ENCODE assay signal across 8 cellular contexts in the genomic region with DNA sequence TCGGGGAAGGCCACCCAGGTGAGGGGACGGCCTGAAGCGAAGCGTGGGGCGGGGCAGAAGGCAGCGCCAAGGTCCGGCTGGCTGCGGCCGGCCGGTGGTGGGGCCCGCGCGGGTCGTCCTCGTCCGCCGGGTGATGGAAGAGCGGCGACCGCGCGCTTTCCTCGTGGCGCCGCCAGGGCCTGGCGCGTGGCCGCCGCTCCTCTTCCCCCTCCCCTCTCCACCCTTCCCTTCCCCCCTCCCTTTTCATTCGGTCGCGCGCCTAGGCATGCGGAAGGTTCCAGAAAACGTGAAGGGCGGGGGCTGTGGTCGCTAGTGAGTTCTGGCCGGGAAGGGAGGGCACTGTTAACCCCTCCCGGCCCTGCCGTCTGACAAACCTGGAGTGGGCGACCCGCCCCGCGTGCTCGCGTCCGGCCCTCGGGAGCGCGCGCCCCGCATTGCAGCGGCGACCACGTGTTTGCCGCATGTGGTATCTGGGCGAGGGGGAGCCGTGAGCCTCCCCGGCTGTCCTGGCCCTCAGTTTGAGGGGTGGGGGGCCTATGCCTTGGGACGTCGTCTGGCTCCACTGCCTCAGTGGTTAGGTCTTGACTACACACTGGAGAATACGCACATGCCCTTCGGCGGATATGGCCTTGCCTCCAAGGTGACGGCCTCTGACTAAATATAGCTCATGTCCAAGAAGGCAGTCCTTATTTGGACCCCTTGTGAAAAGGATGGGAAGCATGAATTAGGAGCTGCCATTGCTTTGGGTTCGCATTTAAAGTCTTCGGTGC. TPM values are rescaled to one million over a fixed set of nuclear protein-coding genes. Genes with fewer than 3 reads are reported as not detected.
A peak's percentile ranks its signal among the peaks of the same experiment; 100 is the strongest.
DNase-seq lines count a peak whose midpoint lies in the region; ATAC-seq, FAIRE-seq and TF ChIP-seq lines count a peak whose summit lies in the region.

No MANE protein-coding gene starts in this region.

- H3K4me1 Mint-ChIP-seq in T-helper 17 cell = peaks cover 43% of the 10 kb centered on the region
- peaks cover 34% of the 10 kb centered on the region for H3K4me1 Mint-ChIP-seq in astrocyte (ENCODE audit: low read depth, unreplicated experiment)

- H3K27me3 ChIP-seq in astrocyte (ENCODE audit: insufficient read depth, low read length) (no peaks in the 10 kb centered on the region), sigmoid colon (no peaks in the 10 kb centered on the region)

- peak overlapping the region; percentile 97 for H3K4me2 ChIP-seq in astrocyte (ENCODE audit: low read length)

- DNase-seq in Caki2 (ENCODE audit: low read depth) (peak; percentile 74), HUDEP-2 (lab: John Stamatoyannopoulos, UW; ENCODE audit: unreplicated experiment in 76 of 76) (peak in 63 of 76 experiments; percentile 8 to 69 (median 48)), T-helper 17 cell (peak; percentile 50 to 60 (median 59)), astrocyte (ENCODE audit: low read depth) (peak; percentile 43), hypothalamus (lab: John Stamatoyannopoulos, UW) (peak in 47 of 51 donors; percentile 13 to 88 (median 61)), sigmoid colon (peak; percentile 88), KG1 (lab: John Stamatoyannopoulos, UW) (no peak)

- intact Hi-C loops in sigmoid colon (cut with DNase I) = loop anchor here (1.0 to 2.0 kb wide), 3 partner anchors 21 to 185 kb away; partner anchors contain the start of genes ELMOD3, GGCX and RETSAT

- in situ Hi-C loops in Caki2 (cut with HindIII; ENCODE audit: low pct_unique_long_range_greater_than_20kb, low sequenced_read_pairs) = no loop called here

- H3K4me1 ChIP-seq in astrocyte (ENCODE audit: insufficient read depth, low read length) (peaks cover 32% of the 10 kb centered on the region), sigmoid colon (peaks cover 0 to 58% (median 57%) of the 10 kb centered on the region in 4 donors)

- TF ChIP-seq CTCF in astrocyte (IDR thresholded peaks at IDR 0.05; ENCODE audit: insufficient read depth, low read depth, low read length) (no peak), sigmoid colon (IDR thresholded peaks at IDR 0.05) (no peak)

- H3K36me3 ChIP-seq in astrocyte (ENCODE audit: insufficient read depth, low read length) (peaks cover 37% of the 10 kb centered on the region), sigmoid colon (peaks cover 30 to 41% (median 34%) of the 10 kb centered on the region in 4 donors)

- ATAC-seq in GM21360 (IDR thresholded peaks at IDR 0.05; ENCODE audit: unreplicated experiment) (peak; percentile 26), T-helper 17 cell (peak; percentile 70)

- no peaks in the 10 kb centered on the region for H3K27me3 Mint-ChIP-seq in T-helper 17 cell
- H3K27me3 Mint-ChIP-seq in astrocyte (ENCODE audit: low read depth, unreplicated experiment) = no peaks in the 10 kb centered on the region

- H3K9me3 ChIP-seq in T-helper 17 cell (ENCODE audit: control insufficient read depth, low read length, poor library complexity, severe bottlenecking) (no peaks in the 10 kb centered on the region), astrocyte (ENCODE audit: insufficient read depth, low read depth, low read length) (no peaks in the 10 kb centered on the region), sigmoid colon (no peaks in the 10 kb centered on the region)

- H3K27ac ChIP-seq in astrocyte (ENCODE audit: low read depth, low read length) (peak overlapping the region; percentile 99), sigmoid colon (peak overlapping the region; percentile 99 to 100 (median 99))

- peak overlapping the region; percentile 99 for H3K9ac ChIP-seq in astrocyte (ENCODE audit: low read length)

- TF ChIP-seq EP300 in sigmoid colon (IDR thresholded peaks at IDR 0.05) = peak in 1 of 4 donors; percentile 20

- H3K79me2 ChIP-seq in astrocyte (ENCODE audit: insufficient read depth, low read length) = peaks cover 62% of the 10 kb centered on the region

- H3K36me3 Mint-ChIP-seq in T-helper 17 cell (ENCODE audit: low read depth) (peaks cover 3% of the 10 kb centered on the region), astrocyte (ENCODE audit: low read depth, unreplicated experiment) (peaks cover 22% of the 10 kb centered on the region)

- peak in 1 of 2 donors; percentile 24 for TF ChIP-seq POLR2A in sigmoid colon (IDR thresholded peaks at IDR 0.05)

- no peaks in the 10 kb centered on the region for H3K9me3 Mint-ChIP-seq in astrocyte (ENCODE audit: unreplicated experiment)

- H3K4me3 Mint-ChIP-seq in T-helper 17 cell (peak overlapping the region; percentile 94), astrocyte (ENCODE audit: unreplicated experiment) (peak overlapping the region; percentile 91)

- H2AFZ ChIP-seq in astrocyte (ENCODE audit: low read depth, low read length) = no peak overlapping the region

- FAIRE-seq in astrocyte (lab: Jason Lieb, UNC) = no peak

- H3K4me3 ChIP-seq in astrocyte (ENCODE audit: insufficient read depth, low read depth, low read length) (peak overlapping the region; percentile 99), sigmoid colon (peak overlapping the region; percentile 91 to 96 (median 96))

- H3K27ac Mint-ChIP-seq in T-helper 17 cell (peak overlapping the region; percentile 94), astrocyte (ENCODE audit: unreplicated experiment) (peak overlapping the region; percentile 80)

- 0 to 1% methylated on average over 67 of the region's 67 CpGs for WGBS in sigmoid colon, 2 donors

- peaks cover 55% of the 10 kb centered on the region for H4K20me1 ChIP-seq in astrocyte (ENCODE audit: insufficient read depth, low read length)

RNA-seq across cellular contexts. Expression of gene MAT2A, which starts 0.6 kb away (rescaled TPM):
- 56.5 and 59.5 TPM in 2 replicates for total RNA-seq in Caki2 (2014; rRNA removed; shearing (Covaris generic); ENCODE audit: low replicate concordance)
- total RNA-seq in T-helper 17 cell (100 to 1,000 TPM in 1 of 2 donors, 10 to 100 TPM in 1; 98.6 to 110 TPM), astrocyte (175 and 180 TPM in 2 replicates), sigmoid colon (100 to 1,000 TPM; 139 to 249 (median 151) TPM)
- polyA plus RNA-seq in sigmoid colon = 10 to 100 TPM; 52.3 to 93.1 (median 61.0) TPM

RNA-seq across cellular contexts. Expression of gene GGCX, which starts 21.7 kb away (rescaled TPM):
- 61.5 and 69.2 TPM in 2 replicates for total RNA-seq in Caki2 (2014; rRNA removed; shearing (Covaris generic); ENCODE audit: low replicate concordance)
- total RNA-seq in T-helper 17 cell (10 to 100 TPM; 15.6 to 17.8 TPM), astrocyte (79.0 and 94.6 TPM in 2 replicates), sigmoid colon (10 to 100 TPM; 14.9 to 25.3 (median 24.7) TPM)
- 10 to 100 TPM in 2 of 3 donors, 1 to 10 TPM in 1; 3.6 to 22.8 (median 11.1) TPM for polyA plus RNA-seq in sigmoid colon

RNA-seq across cellular contexts. Expression of gene VAMP8, which starts 37.8 kb away (rescaled TPM):
- 2.0 and 3.4 TPM in 2 replicates for total RNA-seq in Caki2 (2014; rRNA removed; shearing (Covaris generic); ENCODE audit: low replicate concordance)
- total RNA-seq in T-helper 17 cell = 100 to 1,000 TPM in 1 of 2 donors, 10 to 100 TPM in 1; 82.3 to 104 TPM
- 30.6 and 35.3 TPM in 2 replicates for total RNA-seq in astrocyte
- 10 to 100 TPM in 2 of 4 donors, 1 to 10 TPM in 2; 1.9 to 33.3 (median 13.2) TPM for total RNA-seq in sigmoid colon
- polyA plus RNA-seq in sigmoid colon = 100 to 1,000 TPM; 441 to 941 (median 696) TPM

RNA-seq across cellular contexts. Expression of gene VAMP5, which starts 44.7 kb away (rescaled TPM):
- total RNA-seq in Caki2 (2014; rRNA removed; shearing (Covaris generic); ENCODE audit: low replicate concordance) = not detected in 2 replicates
- 10 to 100 TPM; 38.2 to 39.5 TPM for total RNA-seq in T-helper 17 cell
- total RNA-seq in astrocyte = 17.1 and 17.6 TPM in 2 replicates
- total RNA-seq in sigmoid colon = 10 to 100 TPM; 51.2 to 97.5 (median 69.6) TPM
- 10 to 100 TPM; 51.8 to 93.7 (median 68.0) TPM for polyA plus RNA-seq in sigmoid colon

RNA-seq across cellular contexts. Expression of gene RNF181, which starts 56.0 kb away (rescaled TPM):
- total RNA-seq in Caki2 (2014; rRNA removed; shearing (Covaris generic); ENCODE audit: low replicate concordance) = 166 and 213 TPM in 2 replicates
- total RNA-seq in T-helper 17 cell (10 to 100 TPM; 42.8 to 43.3 TPM), astrocyte (155 and 176 TPM in 2 replicates), sigmoid colon (100 to 1,000 TPM; 124 to 175 (median 141) TPM)
- polyA plus RNA-seq in sigmoid colon = 100 to 1,000 TPM; 165 to 190 (median 179) TPM
